18 cellular contexts compared by ENCODE assay signal in the genomic region with DNA sequence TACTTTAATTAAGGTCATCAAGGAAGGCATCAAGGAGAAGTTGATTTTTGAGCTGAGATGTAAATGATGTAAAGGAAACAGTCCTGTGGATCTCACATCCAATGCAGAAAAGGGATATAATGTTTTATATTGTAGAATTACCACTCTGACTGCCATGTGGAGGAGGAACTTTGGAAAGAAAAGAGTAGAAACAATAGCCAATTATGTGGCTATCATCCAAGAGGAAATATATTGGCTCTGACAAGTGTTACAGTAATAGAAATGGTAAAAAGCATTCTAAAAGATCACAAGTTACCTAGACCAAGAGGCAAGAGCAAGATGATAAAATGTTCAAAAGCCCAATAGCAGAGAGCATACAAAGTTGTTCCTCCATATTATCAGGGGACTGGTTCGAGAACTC. TPM values are rescaled to one million over a fixed set of nuclear protein-coding genes. Genes with fewer than 3 reads are reported as not detected.
DNase-seq lines count a peak whose midpoint lies in the region; ATAC-seq, FAIRE-seq and TF ChIP-seq lines count a peak whose summit lies in the region.
"Had no signal": no experiment of that assay in that cellular context is flagged by ENCODE, and none has a peak within 500 bp of the region (broad histone marks: within the 10 kb centered on the region; RNA-seq: fewer than 3 reads in every experiment).

No MANE protein-coding gene starts in this region.

- ATAC-seq in left colon, result peak; percentile 32
- ATAC-seq in GM18519 (IDR thresholded peaks at IDR 0.05; ENCODE audit: low FRiP score, unreplicated experiment), result no peak
- no peak for ATAC-seq in GM21576 (IDR thresholded peaks at IDR 0.05; ENCODE audit: unreplicated experiment)
- ATAC-seq: CD8-positive, alpha-beta T cell; GM12878; GM23338; HCT116 had no signal

- DNase-seq in D721Med (ENCODE audit: insufficient read length, low spot score) (no peak), dermis microvascular lymphatic vessel endothelial cell (ENCODE audit: low read depth in 2 of 2) (peak; percentile 47 to 52), left colon (no peak), pulmonary artery endothelial cell (ENCODE audit: low read depth, low spot score) (peak; percentile 10), NCI-H1105 treated with DMSO at 0.1 percent for 48 hours (lab: John Stamatoyannopoulos, UW) (no peak)
- DNase-seq: Caco-2; CD4-positive, CD25-positive, alpha-beta regulatory T cell; CD8-positive, alpha-beta T cell; DMS 273 treated with DMSO at 0.1 percent for 48 hours; DMS79; EL; GDM1; H9 had no signal

- no peak for TF ChIP-seq CTCF in D721Med (IDR thresholded peaks at IDR 0.05; ENCODE audit: insufficient read depth, missing control alignments)

- intact Hi-C loops in left colon (cut with DNase I, micrococcal nuclease), result no loop called here

- peak; percentile 44 for FAIRE-seq in D721Med (lab: Jason Lieb, UNC)
- FAIRE-seq: GM12878 had no signal

RNA-seq across cellular contexts. Expression of a gene that starts 26.8 kb away (rescaled TPM):
- total RNA-seq in dermis microvascular lymphatic vessel endothelial cell (9.1 and 14.1 TPM in 2 replicates), left colon (10 to 100 TPM; 10.7 to 13.8 TPM), pulmonary artery endothelial cell (21.2 and 61.8 TPM in 2 replicates)

Comparison
In these comparisons a context has a peak if more than half of its experiments do, and no peak if none do; other contexts are left out.
1. DNase-seq: peak in dermis microvascular lymphatic vessel endothelial cell (2 of 2) and pulmonary artery endothelial cell (single experiment); none in D721Med (single experiment), left colon (0 of 2) and NCI-H1105 treated with DMSO at 0.1 percent for 48 hours (single experiment).